In genomic region chr13:30526612-30527217, GRCh38 we compare ENCODE assay signal across 1 cellular context.
TF ChIP-seq lines count a peak whose summit lies in the region.

No MANE protein-coding gene starts in this region.

TF ChIP-seq in SK-N-SH, 30 proteins besides CTCF, POLR2A, EP300 and RAD21 (continued from another document):
- TF ChIP-seq POLR2AphosphoS5 (IDR thresholded peaks at IDR 0.05; ENCODE audit: low read depth, low read length), result no peak
- TF ChIP-seq RXRA (IDR thresholded peaks at IDR 0.05; ENCODE audit: borderline replicate concordance, low read depth), result no peak
- no peak for TF ChIP-seq EZH2phosphoT487 (IDR thresholded peaks at IDR 0.05; ENCODE audit: borderline replicate concordance, low read depth)
- no peak for TF ChIP-seq MXI1 (IDR thresholded peaks at IDR 0.05; ENCODE audit: low read depth, low read length)
- TF ChIP-seq TEAD4 (IDR thresholded peaks at IDR 0.05; ENCODE audit: borderline replicate concordance, insufficient read depth), result no peak
- no peak for TF ChIP-seq IRF3 (IDR thresholded peaks at IDR 0.05; ENCODE audit: low read depth, low read length)
- no peak for TF ChIP-seq FOXJ3 (CRISPR knock-in tag; IDR thresholded peaks at IDR 0.05)
- no peak for TF ChIP-seq GATA2 (CRISPR knock-in tag; IDR thresholded peaks at IDR 0.05)
- no peak for TF ChIP-seq JUND (IDR thresholded peaks at IDR 0.05)
- no peak for TF ChIP-seq RFX5 (IDR thresholded peaks at IDR 0.05; ENCODE audit: low read length)
- TF ChIP-seq ELF1 (IDR thresholded peaks at IDR 0.05), result no peak
- TF ChIP-seq TAF1 (IDR thresholded peaks at IDR 0.05; ENCODE audit: borderline replicate concordance, low read depth, low read length), result no peak
- TF ChIP-seq, protein P1, sequence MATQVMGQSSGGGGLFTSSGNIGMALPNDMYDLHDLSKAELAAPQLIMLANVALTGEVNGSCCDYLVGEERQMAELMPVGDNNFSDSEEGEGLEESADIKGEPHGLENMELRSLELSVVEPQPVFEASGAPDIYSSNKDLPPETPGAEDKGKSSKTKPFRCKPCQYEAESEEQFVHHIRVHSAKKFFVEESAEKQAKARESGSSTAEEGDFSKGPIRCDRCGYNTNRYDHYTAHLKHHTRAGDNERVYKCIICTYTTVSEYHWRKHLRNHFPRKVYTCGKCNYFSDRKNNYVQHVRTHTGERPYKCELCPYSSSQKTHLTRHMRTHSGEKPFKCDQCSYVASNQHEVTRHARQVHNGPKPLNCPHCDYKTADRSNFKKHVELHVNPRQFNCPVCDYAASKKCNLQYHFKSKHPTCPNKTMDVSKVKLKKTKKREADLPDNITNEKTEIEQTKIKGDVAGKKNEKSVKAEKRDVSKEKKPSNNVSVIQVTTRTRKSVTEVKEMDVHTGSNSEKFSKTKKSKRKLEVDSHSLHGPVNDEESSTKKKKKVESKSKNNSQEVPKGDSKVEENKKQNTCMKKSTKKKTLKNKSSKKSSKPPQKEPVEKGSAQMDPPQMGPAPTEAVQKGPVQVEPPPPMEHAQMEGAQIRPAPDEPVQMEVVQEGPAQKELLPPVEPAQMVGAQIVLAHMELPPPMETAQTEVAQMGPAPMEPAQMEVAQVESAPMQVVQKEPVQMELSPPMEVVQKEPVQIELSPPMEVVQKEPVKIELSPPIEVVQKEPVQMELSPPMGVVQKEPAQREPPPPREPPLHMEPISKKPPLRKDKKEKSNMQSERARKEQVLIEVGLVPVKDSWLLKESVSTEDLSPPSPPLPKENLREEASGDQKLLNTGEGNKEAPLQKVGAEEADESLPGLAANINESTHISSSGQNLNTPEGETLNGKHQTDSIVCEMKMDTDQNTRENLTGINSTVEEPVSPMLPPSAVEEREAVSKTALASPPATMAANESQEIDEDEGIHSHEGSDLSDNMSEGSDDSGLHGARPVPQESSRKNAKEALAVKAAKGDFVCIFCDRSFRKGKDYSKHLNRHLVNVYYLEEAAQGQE (IDR thresholded peaks at IDR 0.05; ENCODE audit: low read depth, low read length), result no peak
TF ChIP-seq in SK-N-SH: peak in this region for 0.
